18 cellular contexts compared by ENCODE assay signal in the genomic region with DNA sequence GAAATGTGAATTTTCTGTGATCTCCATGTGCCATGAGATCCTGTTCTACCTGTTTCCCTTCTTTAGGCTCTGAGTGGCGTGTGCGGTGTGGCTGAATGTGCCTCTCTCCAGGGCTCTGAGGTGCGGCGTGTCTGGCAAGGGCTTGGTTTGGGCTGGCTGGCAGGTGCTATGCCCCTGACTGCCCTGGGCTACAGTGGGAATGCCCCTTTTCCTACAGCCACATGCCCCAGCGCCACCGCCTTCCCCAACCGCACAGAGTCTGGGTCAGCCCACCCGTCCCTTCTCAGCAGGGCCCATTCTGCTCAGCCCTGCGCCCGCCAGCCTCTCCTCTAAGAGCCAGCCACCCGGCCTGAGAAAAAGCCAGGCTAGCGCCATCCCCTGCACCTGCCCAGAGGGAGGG. TPM values are rescaled to one million over a fixed set of nuclear protein-coding genes. Genes with fewer than 3 reads are reported as not detected.
DNase-seq lines count a peak whose midpoint lies in the region; ATAC-seq, FAIRE-seq and TF ChIP-seq lines count a peak whose summit lies in the region.
"Had no signal": no experiment of that assay in that cellular context is flagged by ENCODE, and none has a peak within 500 bp of the region (broad histone marks: within the 10 kb centered on the region; RNA-seq: fewer than 3 reads in every experiment).

No MANE protein-coding gene starts in this region.

- whole genome bisulfite sequencing in neuronal stem cell (ENCODE audit: extremely low coverage in 2 of 2, insufficient read length in 2 of 2, insufficient replicate concordance in 1 of 2), 2 donors: no CpG with 5 or more reads among the region's 12 CpGs
- 78 to 90% (median 82%) methylated on average over 12 of the region's 12 CpGs for WGBS in small intestine, 3 donors

- H3K27ac ChIP-seq in neuronal stem cell (replicated peaks; ENCODE audit: low read length): no peak overlapping the region
- H3K27ac ChIP-seq in small intestine (ENCODE audit: low read depth in 1 of 2, low read length in 1 of 2): no peak overlapping the region
- H3K27ac ChIP-seq: colonic mucosa, KMS-11 had no signal

- H3K4ac ChIP-seq in neuronal stem cell (ENCODE audit: low read length): no peak overlapping the region

- no peak for TF ChIP-seq EP300 in Ishikawa (IDR thresholded peaks at IDR 0.05; ENCODE audit: borderline replicate concordance)

- no peaks in the 10 kb centered on the region for H3K9me3 Mint-ChIP-seq in CD14-positive monocyte
- H3K9me3 Mint-ChIP-seq: activated CD4-positive, alpha-beta memory T cell treated with anti-CD3 and anti-CD28 coated beads for 36 hours; activated naive CD4-positive, alpha-beta T cell treated with anti-CD3 and anti-CD28 coated beads for 36 hours had no signal

- H3K9ac ChIP-seq in neuronal stem cell (ENCODE audit: low read depth, low read length, poor library complexity): no peak overlapping the region
- H3K9ac ChIP-seq: KMS-11 had no signal

- no peak overlapping the region for H2BK15ac ChIP-seq in neuronal stem cell (ENCODE audit: low read length)

- no peak overlapping the region for H4K8ac ChIP-seq in neuronal stem cell (ENCODE audit: low read depth, low read length)

- no peak for TF ChIP-seq RAD21 in Ishikawa (IDR thresholded peaks at IDR 0.05; ENCODE audit: low read depth)

- peak; percentile 96 for ATAC-seq in esophagus mucosa
- ATAC-seq: left cardiac atrium had no signal

- no peak overlapping the region for H3K14ac ChIP-seq in neuronal stem cell (ENCODE audit: low read length)

- no peak overlapping the region for H2AFZ ChIP-seq in neuronal stem cell (ENCODE audit: low read length)

- H3K4me2 ChIP-seq in neuronal stem cell (ENCODE audit: insufficient read depth, low read length, poor library complexity, severe bottlenecking): no peak overlapping the region
- H3K4me2 ChIP-seq: KMS-11 had no signal

- H3K4me1 ChIP-seq in neuronal stem cell (ENCODE audit: control insufficient read depth in 2 of 2, insufficient read depth in 1 of 2, low read depth in 1 of 2, low read length in 2 of 2) (no peaks in the 10 kb centered on the region), small intestine (ENCODE audit: control insufficient read depth in 2 of 2, insufficient read depth in 1 of 2, low read depth in 1 of 2, low read length in 1 of 2) (no peaks in the 10 kb centered on the region)
- H3K4me1 ChIP-seq: colonic mucosa had no signal

- TF ChIP-seq CTCF in CD14-positive monocyte (IDR thresholded peaks at IDR 0.05): no peak

- no peak for FAIRE-seq in small intestine (lab: Jason Lieb, UNC)
- FAIRE-seq: endothelial cell of umbilical vein had no signal

- H3K27me3 Mint-ChIP-seq in CD14-positive monocyte (ENCODE audit: low read depth in 3 of 3): no peaks in the 10 kb centered on the region
- H3K27me3 Mint-ChIP-seq: activated CD4-positive, alpha-beta memory T cell treated with anti-CD3 and anti-CD28 coated beads for 36 hours had no signal

- H3K4me3 ChIP-seq in neuronal stem cell (ENCODE audit: low read length in 2 of 2): no peak overlapping the region
- H3K4me3 ChIP-seq in small intestine (ENCODE audit: low read depth in 1 of 2, low read length in 2 of 2): no peak overlapping the region
- H3K4me3 ChIP-seq: colonic mucosa had no signal

- no peak overlapping the region for H2BK12ac ChIP-seq in neuronal stem cell (ENCODE audit: low read length)

- H3K9me3 ChIP-seq in neuronal stem cell (replicated peaks in 1 of 2; ENCODE audit: control insufficient read depth in 2 of 2, insufficient read depth in 1 of 2, low read depth in 1 of 2, low read length in 2 of 2) (no peaks in the 10 kb centered on the region), small intestine (ENCODE audit: control insufficient read depth, low read depth) (no peaks in the 10 kb centered on the region)
- H3K9me3 ChIP-seq: colonic mucosa had no signal

- H3K36me3 ChIP-seq in neuronal stem cell (replicated peaks in 1 of 2; ENCODE audit: control insufficient read depth in 2 of 2, insufficient read depth in 2 of 2, low read length in 2 of 2) (peaks cover 4 to 11% of the 10 kb centered on the region in 2 donors), small intestine (ENCODE audit: control insufficient read depth in 2 of 2, insufficient read depth in 2 of 2, low read length in 2 of 2) (peaks cover 0 to 3% of the 10 kb centered on the region in 2 donors)
- H3K36me3 ChIP-seq: colonic mucosa had no signal

- H3K79me1 ChIP-seq in neuronal stem cell (ENCODE audit: low read depth, low read length): peaks cover 17% of the 10 kb centered on the region

- no peak overlapping the region for H2AK5ac ChIP-seq in neuronal stem cell (ENCODE audit: low read depth, low read length)

- no peak overlapping the region for H4K91ac ChIP-seq in neuronal stem cell (ENCODE audit: low read depth, low read length, poor library complexity)

- peaks cover 20 to 28% of the 10 kb centered on the region in 2 donors for H3K36me3 Mint-ChIP-seq in CD14-positive monocyte
- H3K36me3 Mint-ChIP-seq: activated CD4-positive, alpha-beta memory T cell treated with anti-CD3 and anti-CD28 coated beads for 36 hours had no signal

- intact Hi-C loops in CD14-positive monocyte (cut with micrococcal nuclease): no loop called here

- H2BK5ac ChIP-seq in neuronal stem cell (ENCODE audit: low read length): no peak overlapping the region

- no peak overlapping the region for H3K18ac ChIP-seq in neuronal stem cell (ENCODE audit: low read length)

- H3K4me1 Mint-ChIP-seq in CD14-positive monocyte: no peaks in the 10 kb centered on the region

- no peak overlapping the region for H3K4me3 Mint-ChIP-seq in CD14-positive monocyte
- H3K4me3 Mint-ChIP-seq: activated CD4-positive, alpha-beta memory T cell treated with anti-CD3 and anti-CD28 coated beads for 36 hours; activated naive CD4-positive, alpha-beta T cell treated with anti-CD3 and anti-CD28 coated beads for 36 hours had no signal

- no peak overlapping the region for H2BK120ac ChIP-seq in neuronal stem cell (ENCODE audit: low read depth, low read length)

- DNase-seq in CD14-positive monocyte (ENCODE audit: low spot score) (no peak), neuronal stem cell (ENCODE audit: low spot score) (no peak), small intestine (no peak), NCI-H345 (lab: John Stamatoyannopoulos, UW) (no peak), OCI-M1 (lab: John Stamatoyannopoulos, UW) (no peak), AG08395 (ENCODE audit: low spot score) (no peak)
- DNase-seq: activated CD4-positive, alpha-beta memory T cell treated with anti-CD3 and anti-CD28 coated beads for 36 hours; activated naive CD4-positive, alpha-beta T cell treated with anti-CD3 and anti-CD28 coated beads for 36 hours; activated T-cell treated with anti-CD3 and anti-CD28 coated beads, Interleukin-2, amount 50 U/mL, for 1 hour; colonic mucosa; foreskin melanocyte; left cardiac atrium; NCI-H1092; NK-92 treated with Interleukin-12 subunit alpha and Interleukin-12 subunit beta, amount 100 ng/mL, for 24 hours had no signal

- no peaks in the 10 kb centered on the region for H3K27me3 ChIP-seq in neuronal stem cell (ENCODE audit: control insufficient read depth in 3 of 3, insufficient read depth in 3 of 3, low read depth in 1 of 3, low read length in 3 of 3)
- no peaks in the 10 kb centered on the region for H3K27me3 ChIP-seq in small intestine (ENCODE audit: control insufficient read depth in 2 of 2, insufficient read depth in 2 of 2, low read length in 2 of 2)
- H3K27me3 ChIP-seq: colonic mucosa had no signal

- peak overlapping the region; percentile 44 for H3K23ac ChIP-seq in neuronal stem cell (ENCODE audit: low read depth, low read length, poor library complexity)

- peak overlapping the region in 4 of 7 donors; percentile 14 to 73 (median 31) for H3K27ac Mint-ChIP-seq in CD14-positive monocyte
- H3K27ac Mint-ChIP-seq: activated CD4-positive, alpha-beta memory T cell treated with anti-CD3 and anti-CD28 coated beads for 36 hours; activated naive CD4-positive, alpha-beta T cell treated with anti-CD3 and anti-CD28 coated beads for 36 hours had no signal

TF ChIP-seq in Ishikawa, 13 proteins besides CTCF, POLR2A, EP300 and RAD21 (continues in another document):
- no peak for TF ChIP-seq ZBTB7A (IDR thresholded peaks at IDR 0.05; ENCODE audit: low read depth)
- TF ChIP-seq, protein P1, sequence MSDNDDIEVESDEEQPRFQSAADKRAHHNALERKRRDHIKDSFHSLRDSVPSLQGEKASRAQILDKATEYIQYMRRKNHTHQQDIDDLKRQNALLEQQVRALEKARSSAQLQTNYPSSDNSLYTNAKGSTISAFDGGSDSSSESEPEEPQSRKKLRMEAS (IDR thresholded peaks at IDR 0.05): peak; percentile 63

RNA-seq across cellular contexts. Expression of a gene that starts 24.7 kb away (rescaled TPM):
- 1 to 10 TPM; 1.3 to 6.3 TPM for polyA plus RNA-seq in CD14-positive monocyte
- total RNA-seq in esophagus mucosa: 34.4 TPM
- polyA plus RNA-seq in neuronal stem cell (2013, experiment 1 of 2): 10.8 TPM
- polyA plus RNA-seq in neuronal stem cell (2013, experiment 2 of 2): 10.4 TPM
- polyA plus RNA-seq in small intestine: 10 to 100 TPM; 40.6 to 84.1 (median 58.9) TPM

RNA-seq across cellular contexts. Expression of a gene that starts 27.7 kb away (rescaled TPM):
- polyA plus RNA-seq in CD14-positive monocyte (1 to 10 TPM; 2.3 to 2.5 TPM), small intestine (10 to 100 TPM; 18.4 to 28.0 (median 20.3) TPM)
- total RNA-seq in esophagus mucosa: 11.7 TPM
- polyA plus RNA-seq in neuronal stem cell (2013, experiment 1 of 2): 14.0 TPM
- 14.3 TPM for polyA plus RNA-seq in neuronal stem cell (2013, experiment 2 of 2)

RNA-seq across cellular contexts. Expression of a gene that starts 41.5 kb away (rescaled TPM):
- polyA plus RNA-seq in CD14-positive monocyte: 1 to 10 TPM; 3.1 to 3.7 TPM
- 24.9 TPM for total RNA-seq in esophagus mucosa
- polyA plus RNA-seq in neuronal stem cell (2013, experiment 1 of 2): 33.5 TPM
- polyA plus RNA-seq in neuronal stem cell (2013, experiment 2 of 2): 32.3 TPM
- 10 to 100 TPM; 35.4 to 45.6 (median 44.1) TPM for polyA plus RNA-seq in small intestine

Comparison
In these comparisons a context has a peak if more than half of its experiments do, and no peak if none do; other contexts are left out.
1. RNA of a gene that starts 24.7 kb away (polyA plus RNA-seq): 40.6 to 84.1 TPM in small intestine; 1.3 to 6.3 TPM in CD14-positive monocyte; every median in the first group is over 4 times any median in the second.
2. RNA of a gene that starts 27.7 kb away (polyA plus RNA-seq): 18.4 to 28.0 TPM in small intestine; 2.3 to 2.5 TPM in CD14-positive monocyte; every median in the first group is over 4 times any median in the second.
3. RNA of a gene that starts 41.5 kb away (polyA plus RNA-seq): 35.4 to 45.6 TPM in small intestine; 3.1 to 3.7 TPM in CD14-positive monocyte; every median in the first group is over 4 times any median in the second.